ENCODE assay signal across 8 cellular contexts in the genomic region with DNA sequence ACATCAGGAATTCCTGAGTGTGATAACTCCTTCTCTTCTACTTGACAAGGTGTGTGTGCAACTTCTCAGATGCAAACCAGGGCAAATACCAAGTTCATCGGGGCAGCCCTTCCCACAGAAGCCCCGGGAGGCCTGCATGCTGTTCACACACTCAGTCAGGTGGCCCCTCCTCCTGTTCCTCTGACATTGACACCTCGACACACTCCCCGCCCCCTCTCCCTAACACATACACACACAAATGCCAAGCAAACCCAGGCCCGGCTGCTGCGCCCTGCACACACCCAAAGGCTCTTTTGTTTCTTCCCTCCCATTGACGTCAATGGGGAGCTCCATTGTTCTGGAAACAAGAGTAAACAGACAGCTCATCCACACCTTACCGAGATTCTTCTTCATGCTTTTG. TPM values are rescaled to one million over a fixed set of nuclear protein-coding genes. Genes with fewer than 3 reads are reported as not detected.
DNase-seq lines count a peak whose midpoint lies in the region; ATAC-seq lines count a peak whose summit lies in the region.

No MANE protein-coding gene starts in this region.

- H3K27me3 Mint-ChIP-seq in activated naive CD8-positive, alpha-beta T cell treated with anti-CD3 and anti-CD28 coated beads for 36 hours: no peaks in the 10 kb centered on the region

- no peaks in the 10 kb centered on the region for H3K36me3 Mint-ChIP-seq in activated naive CD8-positive, alpha-beta T cell treated with anti-CD3 and anti-CD28 coated beads for 36 hours

- H3K4me1 Mint-ChIP-seq in activated naive CD8-positive, alpha-beta T cell treated with anti-CD3 and anti-CD28 coated beads for 36 hours: peaks cover 31% of the 10 kb centered on the region

- H3K4me3 Mint-ChIP-seq in activated naive CD8-positive, alpha-beta T cell treated with anti-CD3 and anti-CD28 coated beads for 36 hours: peak overlapping the region; percentile 94

- no peaks in the 10 kb centered on the region for H3K9me3 Mint-ChIP-seq in activated naive CD8-positive, alpha-beta T cell treated with anti-CD3 and anti-CD28 coated beads for 36 hours

- H3K27ac Mint-ChIP-seq in activated naive CD8-positive, alpha-beta T cell treated with anti-CD3 and anti-CD28 coated beads for 36 hours: peak overlapping the region; percentile 99

- DNase-seq in ELF-1 (ENCODE audit: low read depth, low spot score): peak; percentile 84
- peak; percentile 78 for DNase-seq in NCI-H2196 treated with DMSO at 0.1 percent for 48 hours (lab: John Stamatoyannopoulos, UW; ENCODE audit: unreplicated experiment)
- DNase-seq in activated naive CD8-positive, alpha-beta T cell treated with anti-CD3 and anti-CD28 coated beads for 36 hours: peak; percentile 20
- peak; percentile 82 for DNase-seq in left kidney (ENCODE audit: low read depth, low spot score)
- peak; percentile 68 for DNase-seq in superior temporal gyrus (ENCODE audit: extremely low spot score)
- DNase-seq in central memory CD4-positive, alpha-beta T cell: no peak
- DNase-seq in epidermal melanocyte (ENCODE audit: insufficient read length, low spot score): no peak

- no peak for ATAC-seq in HG03196 (IDR thresholded peaks at IDR 0.05; ENCODE audit: unreplicated experiment)

RNA-seq across cellular contexts. Expression of a gene that starts 1.7 kb away (rescaled TPM):
- total RNA-seq in activated naive CD8-positive, alpha-beta T cell treated with anti-CD3 and anti-CD28 coated beads for 36 hours: 10 to 100 TPM; 15.3 to 17.5 TPM

RNA-seq across cellular contexts. Expression of a gene that starts 30.2 kb away (rescaled TPM):
- total RNA-seq in activated naive CD8-positive, alpha-beta T cell treated with anti-CD3 and anti-CD28 coated beads for 36 hours: 10 to 100 TPM in 1 of 2 experiments, 1 to 10 TPM in 1; 8.4 to 11.0 TPM

RNA-seq across cellular contexts. Expression of a gene that starts 50.2 kb away (rescaled TPM):
- 1 to 10 TPM; 3.5 to 4.0 TPM for total RNA-seq in activated naive CD8-positive, alpha-beta T cell treated with anti-CD3 and anti-CD28 coated beads for 36 hours

Comparison
In these comparisons a context has a peak if more than half of its experiments do, and no peak if none do; other contexts are left out.
1. DNase-seq: peak in ELF-1 (single experiment), NCI-H2196 treated with DMSO at 0.1 percent for 48 hours (single experiment), activated naive CD8-positive, alpha-beta T cell treated with anti-CD3 and anti-CD28 coated beads for 36 hours (single experiment), left kidney (single experiment) and superior temporal gyrus (single experiment); none in central memory CD4-positive, alpha-beta T cell (single experiment) and epidermal melanocyte (single experiment).